Comparison of ENCODE assay signal across 28 cellular contexts in the genomic region with DNA sequence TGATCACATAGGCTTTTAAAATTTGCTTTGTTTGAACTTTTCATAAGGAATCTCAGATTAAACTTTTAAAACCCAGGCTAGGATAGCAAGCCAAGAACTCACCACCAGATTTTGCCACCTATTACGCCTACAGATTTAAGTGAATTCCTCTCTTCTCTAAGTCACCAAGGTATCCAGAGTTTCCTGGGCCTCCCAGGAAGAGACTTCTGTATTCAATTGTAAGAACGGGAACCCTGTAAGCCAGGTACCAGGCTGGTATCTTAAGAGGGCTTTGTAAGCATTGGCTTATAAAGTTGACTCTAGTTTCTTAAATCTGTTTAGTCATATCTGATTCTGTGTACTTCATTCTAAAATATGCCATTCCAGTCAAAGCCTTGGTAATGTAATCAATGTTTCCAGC.
"Had no signal": no experiment of that assay in that cellular context is flagged by ENCODE, and none has a peak within 500 bp of the region (broad histone marks: within the 10 kb centered on the region; RNA-seq: fewer than 3 reads in every experiment).

No MANE protein-coding gene starts in this region.

- DNase-seq: activated CD4-positive, alpha-beta T cell treated with anti-CD3 and anti-CD28 coated beads for 36 hours; activated CD4-positive, alpha-beta T cell treated with anti-CD3 and anti-CD28 coated beads, Interleukin-2, amount 10 ng/mL, durations not matched to agents 7 days and 5 days; activated CD4-positive, alpha-beta T cell treated with anti-CD3 and anti-CD28 coated beads, Interleukin-2, amount 50 U/mL, for 48 hours; activated CD8-positive, alpha-beta T cell treated with anti-CD3 and anti-CD28 coated beads, Interleukin-2, amount 10 ng/mL, durations not matched to agents 7 days and 5 days; activated gamma-delta T cell; activated naive CD4-positive, alpha-beta T cell treated with anti-CD3 and anti-CD28 coated beads for 36 hours; activated T-cell treated with anti-CD3 and anti-CD28 coated beads, Interleukin-2, amount 50 U/mL, for 24 hours; adrenal gland; body of pancreas; caudate nucleus; KG1; MM.1S; MV-4-11; NCI-H1092; NCI-H1436 treated with DMSO at 0.1 percent for 48 hours; NCI-H2029; NCI-H345; NCI-H524 treated with DMSO at 0.1 percent for 48 hours; SHP77 treated with DMSO at 0.1 percent for 48 hours; SK-N-SH had no signal

- H3K9ac ChIP-seq: SK-N-SH had no signal

- H3K36me3 ChIP-seq: adrenal gland, breast epithelium, SJSA1 had no signal

- H3K27me3 ChIP-seq: adrenal gland, body of pancreas, breast epithelium, SJSA1 had no signal

- H3K9me3 Mint-ChIP-seq: activated T-helper 2 cell treated with anti-CD3 and anti-CD28 coated beads, Interferon-gamma antibody, Interleukin-2, Interleukin-4, amounts not matched to agents 10 μg/mL and 5 μg/mL and 100 μg/mL, durations not matched to agents 14 hours and 24 hours and 36 hours; T-helper 1 cell treated with Interleukin-12 subunit alpha and Interleukin-12 subunit beta and Interleukin-4 antibody, amounts not matched to agents 30 μg/mL and 1 μg/mL, for 36 hours; T-helper 2 cell treated with Interferon-gamma antibody and Interleukin-4, amounts not matched to agents 5 μg/mL and 100 μg/mL, for 36 hours had no signal

- H3K27ac Mint-ChIP-seq: activated CD4-positive, alpha-beta T cell treated with anti-CD3 and anti-CD28 coated beads for 36 hours; activated CD4-positive, alpha-beta T cell treated with anti-CD3 and anti-CD28 coated beads, Interleukin-2, amount 10 ng/mL, durations not matched to agents 7 days and 5 days; activated CD8-positive, alpha-beta T cell treated with anti-CD3 and anti-CD28 coated beads, Interleukin-2, amount 10 ng/mL, durations not matched to agents 7 days and 5 days; activated naive CD4-positive, alpha-beta T cell treated with anti-CD3 and anti-CD28 coated beads for 36 hours; activated naive CD4-positive, alpha-beta T cell treated with anti-CD3 and anti-CD28 coated beads, Interleukin-2, amount 50 U/mL, for 72 hours; activated T-cell treated with anti-CD3 and anti-CD28 coated beads, Interleukin-2, amount 50 U/mL, for 24 hours; activated T-helper 2 cell treated with anti-CD3 and anti-CD28 coated beads, Interferon-gamma antibody, Interleukin-2, Interleukin-4, amounts not matched to agents 10 μg/mL and 5 μg/mL and 100 μg/mL, durations not matched to agents 14 hours and 24 hours and 36 hours; T-helper 1 cell treated with Interleukin-12 subunit alpha and Interleukin-12 subunit beta and Interleukin-4 antibody, amounts not matched to agents 30 μg/mL and 1 μg/mL, for 36 hours; T-helper 2 cell treated with Interferon-gamma antibody and Interleukin-4, amounts not matched to agents 5 μg/mL and 100 μg/mL, for 36 hours had no signal

- H3K4me1 Mint-ChIP-seq: activated CD4-positive, alpha-beta T cell treated with anti-CD3 and anti-CD28 coated beads for 36 hours; activated CD4-positive, alpha-beta T cell treated with anti-CD3 and anti-CD28 coated beads, Interleukin-2, amount 10 ng/mL, durations not matched to agents 7 days and 5 days had no signal

- H3K9me3 ChIP-seq: body of pancreas, SJSA1, SK-N-SH had no signal

- H3K4me3 Mint-ChIP-seq: activated CD4-positive, alpha-beta T cell treated with anti-CD3 and anti-CD28 coated beads for 36 hours; activated CD4-positive, alpha-beta T cell treated with anti-CD3 and anti-CD28 coated beads, Interleukin-2, amount 10 ng/mL, durations not matched to agents 7 days and 5 days; activated CD8-positive, alpha-beta T cell treated with anti-CD3 and anti-CD28 coated beads, Interleukin-2, amount 10 ng/mL, durations not matched to agents 7 days and 5 days; activated naive CD4-positive, alpha-beta T cell treated with anti-CD3 and anti-CD28 coated beads for 36 hours; activated T-cell treated with anti-CD3 and anti-CD28 coated beads, Interleukin-2, amount 50 U/mL, for 24 hours; T-helper 1 cell treated with Interleukin-12 subunit alpha and Interleukin-12 subunit beta and Interleukin-4 antibody, amounts not matched to agents 30 μg/mL and 1 μg/mL, for 36 hours; T-helper 2 cell treated with Interferon-gamma antibody and Interleukin-4, amounts not matched to agents 5 μg/mL and 100 μg/mL, for 36 hours had no signal

- ATAC-seq: activated CD4-positive, alpha-beta T cell treated with anti-CD3 and anti-CD28 coated beads for 36 hours; activated CD4-positive, CD25-positive, alpha-beta regulatory T cell treated with anti-CD3 and anti-CD28 coated beads, Interleukin-2, amount 50 U/mL, for 24 hours; activated CD8-positive, alpha-beta T cell treated with anti-CD3 and anti-CD28 coated beads, Interleukin-2, amount 10 ng/mL, durations not matched to agents 7 days and 5 days; activated naive CD4-positive, alpha-beta T cell treated with anti-CD3 and anti-CD28 coated beads, Interleukin-2, amount 50 U/mL, for 72 hours; body of pancreas; Panc1 had no signal

- H3K4me3 ChIP-seq: adrenal gland, body of pancreas, breast epithelium, SJSA1 had no signal

- H3K27ac ChIP-seq: adrenal gland, body of pancreas, breast epithelium, SJSA1 had no signal

- H3K9me2 ChIP-seq: SK-N-SH had no signal

- H3K4me2 ChIP-seq: SK-N-SH had no signal

- H3K27me3 Mint-ChIP-seq: activated CD4-positive, alpha-beta T cell treated with anti-CD3 and anti-CD28 coated beads for 36 hours; activated CD4-positive, alpha-beta T cell treated with anti-CD3 and anti-CD28 coated beads, Interleukin-2, amount 10 ng/mL, durations not matched to agents 7 days and 5 days; activated T-cell treated with anti-CD3 and anti-CD28 coated beads, Interleukin-2, amount 50 U/mL, for 24 hours had no signal

- H3K4me1 ChIP-seq: adrenal gland, body of pancreas, breast epithelium, SJSA1 had no signal
